ENCODE assay signal across 8 cellular contexts in the genomic region with DNA sequence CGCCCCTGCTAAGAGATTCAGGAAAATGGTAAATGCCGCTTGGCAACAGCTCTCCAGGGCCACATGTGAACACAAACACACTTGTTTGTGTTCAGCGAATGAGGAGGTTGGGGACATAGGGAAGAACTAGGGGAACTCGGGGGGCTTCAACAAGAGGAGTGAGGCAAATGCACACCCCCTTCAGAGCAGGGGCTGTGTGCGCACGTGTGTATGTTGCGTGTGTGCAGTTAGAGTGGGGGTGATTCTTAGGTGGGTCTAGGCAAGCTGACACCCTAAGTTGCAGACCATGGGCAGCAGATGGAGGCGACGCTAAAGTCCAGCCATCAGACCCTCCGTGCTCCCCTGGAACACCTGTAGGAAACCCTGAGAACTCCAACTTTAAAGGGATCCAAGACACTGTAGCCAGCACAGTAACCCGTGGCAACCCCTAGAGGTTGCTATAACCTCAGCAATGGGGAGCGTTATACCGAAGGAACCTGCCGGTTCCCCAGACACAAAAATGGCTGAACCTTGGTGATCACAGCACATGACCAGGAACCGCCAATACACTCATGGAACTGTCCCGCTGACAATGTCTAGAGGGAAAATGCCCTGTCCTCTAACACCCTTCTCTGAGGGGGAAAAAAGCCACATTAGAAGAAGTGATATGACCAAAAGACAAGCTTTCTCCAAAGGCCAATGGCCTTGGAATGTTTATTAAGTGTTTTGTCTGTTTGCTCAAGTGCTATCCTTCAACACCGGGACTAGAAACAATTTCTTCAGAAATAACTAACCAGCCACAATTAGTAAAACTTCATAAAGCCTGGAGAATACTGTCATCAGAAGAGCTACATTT.
DNase-seq lines count a peak whose midpoint lies in the region; ATAC-seq and TF ChIP-seq lines count a peak whose summit lies in the region.

No MANE protein-coding gene starts in this region.

- no peaks in the 10 kb centered on the region for H3K4me1 Mint-ChIP-seq in neural crest cell

- DNase-seq in HT-29 (ENCODE audit: low spot score), result peak; percentile 82
- peak; percentile 30 for DNase-seq in SW480 (ENCODE audit: low spot score)
- DNase-seq in fibroblast of the conjunctiva (ENCODE audit: low read depth), result peak; percentile 61
- peak; percentile 39 for DNase-seq in neural crest cell (ENCODE audit: low read depth, low spot score)
- DNase-seq in DMS153 (lab: John Stamatoyannopoulos, UW), result no peak

- H3K27ac Mint-ChIP-seq in neural crest cell (ENCODE audit: unreplicated experiment), result no peak overlapping the region

- H3K4me3 Mint-ChIP-seq in neural crest cell, result no peak overlapping the region

- no peaks in the 10 kb centered on the region for H3K27me3 Mint-ChIP-seq in neural crest cell (ENCODE audit: low read depth)

- H3K27ac ChIP-seq in 22Rv1, result no peak overlapping the region

- ATAC-seq in HG03095 (IDR thresholded peaks at IDR 0.05; ENCODE audit: unreplicated experiment), result no peak

- H3K36me3 Mint-ChIP-seq in neural crest cell (ENCODE audit: low read depth), result no peaks in the 10 kb centered on the region

- peak; percentile 83 for TF ChIP-seq CTCF in 22Rv1 (IDR thresholded peaks at IDR 0.05)
- peak; percentile 81 for TF ChIP-seq CTCF in GM12873 (IDR thresholded peaks at IDR 0.05; ENCODE audit: insufficient read depth, low read depth, low read length, missing control alignments)
- TF ChIP-seq CTCF in neural crest cell (conservative IDR thresholded peaks at IDR 0.05), result peak; percentile 82

- peaks cover 6% of the 10 kb centered on the region for H3K9me3 Mint-ChIP-seq in neural crest cell
